29 cellular contexts compared by ENCODE assay signal in genomic region chr2:84071050-84071449, GRCh38.
"Had no signal": no experiment of that assay in that cellular context is flagged by ENCODE, and none has a peak within 500 bp of the region (broad histone marks: within the 10 kb centered on the region; RNA-seq: fewer than 3 reads in every experiment).

No MANE protein-coding gene starts in this region.

- FAIRE-seq: urothelium cell line had no signal

- H3K4me3 Mint-ChIP-seq: stimulated activated effector memory CD8-positive, alpha-beta T cell treated with anti-CD3 and anti-CD28 coated beads, Interleukin-12 subunit alpha, Interleukin-12 subunit beta, amount 100 ng/mL, for 72 hours; stimulated activated memory B cell treated with anti-CD40 and anti-IgM and Interleukin-4, amounts not matched to agents 10 μg/mL and 1 μg/mL and 100 μg/mL, for 72 hours; stimulated activated naive B cell treated with anti-CD40 and anti-IgM and Interleukin-4, amounts not matched to agents 10 μg/mL and 1 μg/mL and 100 μg/mL, for 72 hours; stimulated activated naive CD8-positive, alpha-beta T cell treated with anti-CD3 and anti-CD28 coated beads, Interleukin-15, amount 100 ng/mL, for 72 hours; stimulated activated naive CD8-positive, alpha-beta T cell treated with anti-CD3 and anti-CD28 coated beads, Interleukin-15, Interleukin-2, amounts not matched to agents 100 ng/mL and 50 ng/mL, for 24 hours; type B pancreatic cell had no signal

- H3K27ac ChIP-seq: stomach, suprapubic skin, testis, thoracic aorta, thyroid gland, tibial artery, tibial nerve, transverse colon, upper lobe of left lung, upper lobe of right lung, uterus, vagina had no signal

- H3K9me3 ChIP-seq: stomach, suprapubic skin, testis, thoracic aorta, thyroid gland, tibial artery, tibial nerve, transverse colon, upper lobe of left lung, upper lobe of right lung, uterus, vagina had no signal

- H3K27me3 Mint-ChIP-seq: stimulated activated memory B cell treated with anti-CD40 and anti-IgM and Interleukin-4, amounts not matched to agents 10 μg/mL and 1 μg/mL and 100 μg/mL, for 72 hours; stimulated activated naive B cell treated with anti-CD40 and anti-IgM and Interleukin-4, amounts not matched to agents 10 μg/mL and 1 μg/mL and 100 μg/mL, for 72 hours; stimulated activated naive CD8-positive, alpha-beta T cell treated with anti-CD3 and anti-CD28 coated beads, Interleukin-15, amount 100 ng/mL, for 72 hours; stimulated activated naive CD8-positive, alpha-beta T cell treated with anti-CD3 and anti-CD28 coated beads, Interleukin-15, Interleukin-2, amounts not matched to agents 100 ng/mL and 50 ng/mL, for 24 hours had no signal

- H3K4me3 ChIP-seq: stomach, suprapubic skin, testis, thoracic aorta, thyroid gland, tibial artery, tibial nerve, transverse colon, upper lobe of left lung, upper lobe of right lung, uterus, vagina had no signal

- H3K9me3 Mint-ChIP-seq: stimulated activated effector memory CD8-positive, alpha-beta T cell treated with anti-CD3 and anti-CD28 coated beads, Interleukin-12 subunit alpha, Interleukin-12 subunit beta, amount 100 ng/mL, for 72 hours; stimulated activated naive CD8-positive, alpha-beta T cell treated with anti-CD3 and anti-CD28 coated beads, Interleukin-15, amount 100 ng/mL, for 72 hours; stimulated activated naive CD8-positive, alpha-beta T cell treated with anti-CD3 and anti-CD28 coated beads, Interleukin-15, Interleukin-2, amounts not matched to agents 100 ng/mL and 50 ng/mL, for 24 hours; type B pancreatic cell had no signal

- H3K36me3 ChIP-seq: stomach, suprapubic skin, thoracic aorta, thyroid gland, tibial artery, tibial nerve, transverse colon, upper lobe of left lung, upper lobe of right lung, uterus, vagina had no signal

- DNase-seq: stimulated activated CD4-positive, alpha-beta T cell treated with anti-CD3 and anti-CD28 coated beads, Interleukin-2, amount 100 ng/mL, for 48 hours; stimulated activated CD4-positive, alpha-beta T cell treated with anti-CD3 and anti-CD28 coated beads, Interleukin-4, amount 100 ng/mL, for 1 hour; stimulated activated CD4-positive, alpha-beta T cell treated with anti-CD3 and anti-CD28 coated beads, Interleukin-4, amount 100 ng/mL, for 24 hours; stimulated activated CD4-positive, alpha-beta T cell treated with anti-CD3 and anti-CD28 coated beads, Interleukin-4, amount 100 ng/mL, for 4 hours; stimulated activated CD8-positive, alpha-beta memory T cell treated with anti-CD3 and anti-CD28 coated beads, Interleukin-4, amount 100 ng/mL, for 48 hours; stimulated activated naive B cell treated with anti-CD40 and anti-IgM and Interleukin-4, amounts not matched to agents 10 μg/mL and 1 μg/mL and 100 μg/mL, for 72 hours; stimulated activated naive CD4-positive, alpha-beta T cell; stimulated activated naive CD4-positive, alpha-beta T cell treated with Interleukin-2 at 50 U/mL for 16 hours; stimulated activated naive CD8-positive, alpha-beta T cell treated with anti-CD3 and anti-CD28 coated beads, Interleukin-15, amount 100 ng/mL, for 72 hours; stimulated activated naive CD8-positive, alpha-beta T cell treated with anti-CD3 and anti-CD28 coated beads, Interleukin-15, Interleukin-2, amounts not matched to agents 100 U/mL and 50 U/mL, for 24 hours; stomach; substantia nigra; testis; thyroid gland; tibial artery; transverse colon; trophoblast cell; upper lobe of left lung; upper lobe of right lung; uterus had no signal

- H3K4me1 Mint-ChIP-seq: stimulated activated effector memory CD8-positive, alpha-beta T cell treated with anti-CD3 and anti-CD28 coated beads, Interleukin-12 subunit alpha, Interleukin-12 subunit beta, amount 100 ng/mL, for 72 hours; stimulated activated memory B cell treated with anti-CD40 and anti-IgM and Interleukin-4, amounts not matched to agents 10 μg/mL and 1 μg/mL and 100 μg/mL, for 72 hours; stimulated activated naive B cell treated with anti-CD40 and anti-IgM and Interleukin-4, amounts not matched to agents 10 μg/mL and 1 μg/mL and 100 μg/mL, for 72 hours; stimulated activated naive CD8-positive, alpha-beta T cell treated with anti-CD3 and anti-CD28 coated beads, Interleukin-15, amount 100 ng/mL, for 72 hours had no signal

- H3K27me3 ChIP-seq: stomach, suprapubic skin, testis, thyroid gland, tibial artery, tibial nerve, transverse colon, upper lobe of left lung, upper lobe of right lung, uterus, vagina had no signal

- H3K36me3 Mint-ChIP-seq: stimulated activated effector memory CD8-positive, alpha-beta T cell treated with anti-CD3 and anti-CD28 coated beads, Interleukin-12 subunit alpha, Interleukin-12 subunit beta, amount 100 ng/mL, for 72 hours; stimulated activated memory B cell treated with anti-CD40 and anti-IgM and Interleukin-4, amounts not matched to agents 10 μg/mL and 1 μg/mL and 100 μg/mL, for 72 hours; stimulated activated naive B cell treated with anti-CD40 and anti-IgM and Interleukin-4, amounts not matched to agents 10 μg/mL and 1 μg/mL and 100 μg/mL, for 72 hours; type B pancreatic cell had no signal

- ATAC-seq: stimulated activated effector memory CD8-positive, alpha-beta T cell treated with anti-CD3 and anti-CD28 coated beads, Interleukin-12 subunit alpha, Interleukin-12 subunit beta, amount 100 ng/mL, for 72 hours; stimulated activated memory B cell treated with anti-CD40 and anti-IgM and Interleukin-4, amounts not matched to agents 10 μg/mL and 1 μg/mL and 100 μg/mL, for 72 hours; stimulated activated naive B cell treated with anti-CD40 and anti-IgM and Interleukin-4, amounts not matched to agents 10 μg/mL and 1 μg/mL and 100 μg/mL, for 72 hours; stimulated activated naive CD8-positive, alpha-beta T cell treated with anti-CD3 and anti-CD28 coated beads, Interleukin-15, amount 100 ng/mL, for 72 hours; stimulated activated naive CD8-positive, alpha-beta T cell treated with anti-CD3 and anti-CD28 coated beads, Interleukin-15, Interleukin-2, amounts not matched to agents 100 U/mL and 50 U/mL, for 24 hours; upper lobe of right lung had no signal

- H3K4me1 ChIP-seq: stomach, suprapubic skin, testis, thyroid gland, tibial artery, tibial nerve, transverse colon, upper lobe of left lung, upper lobe of right lung, uterus, vagina had no signal

- H3K27ac Mint-ChIP-seq: stimulated activated effector memory CD8-positive, alpha-beta T cell treated with anti-CD3 and anti-CD28 coated beads, Interleukin-12 subunit alpha, Interleukin-12 subunit beta, amount 100 ng/mL, for 72 hours; stimulated activated memory B cell treated with anti-CD40 and anti-IgM and Interleukin-4, amounts not matched to agents 10 μg/mL and 1 μg/mL and 100 μg/mL, for 72 hours; stimulated activated naive B cell treated with anti-CD40 and anti-IgM and Interleukin-4, amounts not matched to agents 10 μg/mL and 1 μg/mL and 100 μg/mL, for 72 hours; stimulated activated naive CD8-positive, alpha-beta T cell treated with anti-CD3 and anti-CD28 coated beads, Interleukin-15, amount 100 ng/mL, for 72 hours; stimulated activated naive CD8-positive, alpha-beta T cell treated with anti-CD3 and anti-CD28 coated beads, Interleukin-15, Interleukin-2, amounts not matched to agents 100 ng/mL and 50 ng/mL, for 24 hours; type B pancreatic cell had no signal
